In genomic region chr5:148939676-148940075, GRCh38 we compare ENCODE assay signal across 16 cellular contexts.
DNase-seq lines count a peak whose midpoint lies in the region; TF ChIP-seq lines count a peak whose summit lies in the region.
"Had no signal": no experiment of that assay in that cellular context is flagged by ENCODE, and none has a peak within 500 bp of the region (broad histone marks: within the 10 kb centered on the region; RNA-seq: fewer than 3 reads in every experiment).

No MANE protein-coding gene starts in this region.

- no peaks in the 10 kb centered on the region for H4K20me1 ChIP-seq in mammary epithelial cell (ENCODE audit: insufficient read depth, low read length)

- BruUV-seq in mammary epithelial cell (replicated peaks; lab: Mats Ljungman, UMichigan): no TSS peak

- H3K27ac ChIP-seq in mammary epithelial cell (ENCODE audit: insufficient read depth, low read depth, low read length): peak overlapping the region; percentile 81
- no peak overlapping the region for H3K27ac ChIP-seq in CD4-positive, alpha-beta memory T cell (ENCODE audit: low read depth, low read length)
- no peak overlapping the region for H3K27ac ChIP-seq in testis

- no peak overlapping the region for H3K9ac ChIP-seq in mammary epithelial cell (ENCODE audit: insufficient read depth, low read length)

- no peak overlapping the region for H2AFZ ChIP-seq in mammary epithelial cell (ENCODE audit: low read depth, low read length)

- in situ Hi-C loops in mammary epithelial cell (cut with MboI; ENCODE audit: low sequenced_read_pairs in 2 of 2): no loop called here

- H3K4me3 ChIP-seq in AG10803 (ENCODE audit: low read length) (no peak overlapping the region), mammary epithelial cell (replicated peaks in 1 of 3; ENCODE audit: insufficient read depth in 1 of 3, low read depth in 2 of 3, low read length in 3 of 3) (no peak overlapping the region), kidney epithelial cell (ENCODE audit: low read depth, low read length) (no peak overlapping the region), testis (no peak overlapping the region)
- no peak overlapping the region for H3K4me3 ChIP-seq in CD4-positive, alpha-beta memory T cell (ENCODE audit: low read length in 2 of 2)

- H3K36me3 Mint-ChIP-seq in CD4-positive, alpha-beta memory T cell: no peaks in the 10 kb centered on the region
- H3K36me3 Mint-ChIP-seq: activated naive CD8-positive, alpha-beta T cell; immature natural killer cell had no signal

- peaks cover 2 to 6% of the 10 kb centered on the region in 2 donors for H3K27me3 Mint-ChIP-seq in CD4-positive, alpha-beta memory T cell
- H3K27me3 Mint-ChIP-seq: effector memory CD8-positive, alpha-beta T cell had no signal

- no peaks in the 10 kb centered on the region for H3K4me1 Mint-ChIP-seq in CD4-positive, alpha-beta memory T cell
- H3K4me1 Mint-ChIP-seq: activated CD4-positive, alpha-beta T cell treated with anti-CD3 and anti-CD28 coated beads for 36 hours; immature natural killer cell had no signal

- POLR2A ChIA-PET in CD4-positive, alpha-beta memory T cell (lab: Charles Lee; ENCODE audit: partially characterized antibody): no interaction called here

- no peaks in the 10 kb centered on the region for H3K27me3 ChIP-seq in mammary epithelial cell (ENCODE audit: insufficient read depth, low read length)
- no peaks in the 10 kb centered on the region for H3K27me3 ChIP-seq in kidney epithelial cell (ENCODE audit: control insufficient read depth, insufficient read depth, low read length)
- no peaks in the 10 kb centered on the region for H3K27me3 ChIP-seq in CD4-positive, alpha-beta memory T cell (ENCODE audit: insufficient read depth, low read length)
- H3K27me3 ChIP-seq in testis: no peaks in the 10 kb centered on the region

- H3K9me3 ChIP-seq in mammary epithelial cell (replicated peaks; ENCODE audit: insufficient read depth, low read length): no peaks in the 10 kb centered on the region
- no peaks in the 10 kb centered on the region for H3K9me3 ChIP-seq in CD4-positive, alpha-beta memory T cell (ENCODE audit: control insufficient read depth in 1 of 2, low read length in 2 of 2)
- H3K9me3 ChIP-seq in testis: no peaks in the 10 kb centered on the region

- peak; percentile 21 for DNase-seq in AG10803 (ENCODE audit: low read depth)
- DNase-seq in HT1080 (ENCODE audit: low read depth): peak; percentile 84
- peak; percentile 58 for DNase-seq in mammary epithelial cell
- peak; percentile 18 for DNase-seq in kidney epithelial cell (ENCODE audit: low read depth)
- DNase-seq in CD4-positive, alpha-beta memory T cell: no peak
- no peak for DNase-seq in effector CD8-positive, alpha-beta T cell (lab: John Stamatoyannopoulos, UW)
- no peak for DNase-seq in testis
- DNase-seq in activated naive CD4-positive, alpha-beta T cell treated with Interleukin-2 at 50 U/mL for 16 hours: no peak
- DNase-seq: activated CD4-positive, alpha-beta T cell treated with anti-CD3 and anti-CD28 coated beads for 36 hours; activated T-cell treated with anti-CD3 and anti-CD28 coated beads for 4 hours; AML-193; central memory CD4-positive, alpha-beta T cell; effector memory CD8-positive, alpha-beta T cell; immature natural killer cell; NCI-H774 had no signal

- peaks cover 39% of the 10 kb centered on the region for H3K4me1 ChIP-seq in mammary epithelial cell (ENCODE audit: insufficient read depth, low read length)
- no peaks in the 10 kb centered on the region for H3K4me1 ChIP-seq in CD4-positive, alpha-beta memory T cell (ENCODE audit: insufficient read depth, low read length)
- H3K4me1 ChIP-seq in testis: no peaks in the 10 kb centered on the region

- 78% methylated on average over 1 of the region's 1 CpG for WGBS in mammary epithelial cell (ENCODE audit: low coverage, missing lambda C conversion rate)
- WGBS in testis, 2 donors: 91 to 96% methylated on average over 1 of the region's 1 CpG

- intact Hi-C loops in mammary epithelial cell (cut with micrococcal nuclease) (loop anchor here (2.0 kb wide), 1 partner anchor 27 kb away; no protein-coding TSS in a partner anchor), testis (cut with DNase I; ENCODE audit: low total_unique reads) (no loop called here)
- intact Hi-C loops in CD4-positive, alpha-beta memory T cell (cut with micrococcal nuclease): no loop called here

- TF ChIP-seq POLR2A in testis (IDR thresholded peaks at IDR 0.05): no peak

- H3K36me3 ChIP-seq in mammary epithelial cell (ENCODE audit: insufficient read depth, low read length): no peaks in the 10 kb centered on the region
- H3K36me3 ChIP-seq in kidney epithelial cell (ENCODE audit: control insufficient read depth, insufficient read depth, low read length): no peaks in the 10 kb centered on the region
- no peaks in the 10 kb centered on the region for H3K36me3 ChIP-seq in CD4-positive, alpha-beta memory T cell (ENCODE audit: insufficient read depth, low read length)
- no peaks in the 10 kb centered on the region for H3K36me3 ChIP-seq in testis (ENCODE audit: low read depth, missing control alignments)

- no peaks in the 10 kb centered on the region for H3K79me2 ChIP-seq in mammary epithelial cell (ENCODE audit: insufficient read depth, low read length)

- no peak overlapping the region for H3K27ac Mint-ChIP-seq in CD4-positive, alpha-beta memory T cell
- H3K27ac Mint-ChIP-seq: activated CD4-positive, alpha-beta T cell treated with anti-CD3 and anti-CD28 coated beads for 36 hours; activated naive CD8-positive, alpha-beta T cell; effector memory CD8-positive, alpha-beta T cell had no signal

- TF ChIP-seq CTCF in AG10803 (conservative IDR thresholded peaks at IDR 0.05; ENCODE audit: low read length) (no peak), mammary epithelial cell (conservative IDR thresholded peaks at IDR 0.05 in 1 of 2, IDR thresholded peaks at IDR 0.05 in 1 of 2; ENCODE audit: extremely low read depth in 1 of 2, insufficient read depth in 1 of 2, low read depth in 1 of 2, low read length in 2 of 2) (no peak), kidney epithelial cell (IDR thresholded peaks at IDR 0.05; ENCODE audit: insufficient read depth, low read length, poor library complexity, severe bottlenecking) (no peak), testis (IDR thresholded peaks at IDR 0.05) (no peak)

- H3K4me3 Mint-ChIP-seq in CD4-positive, alpha-beta memory T cell: no peak overlapping the region
- H3K4me3 Mint-ChIP-seq: activated CD4-positive, alpha-beta T cell treated with anti-CD3 and anti-CD28 coated beads for 36 hours; activated naive CD8-positive, alpha-beta T cell; effector memory CD8-positive, alpha-beta T cell; immature natural killer cell had no signal

- H3K9me3 Mint-ChIP-seq in CD4-positive, alpha-beta memory T cell: no peaks in the 10 kb centered on the region
- H3K9me3 Mint-ChIP-seq: effector memory CD8-positive, alpha-beta T cell; immature natural killer cell had no signal

- dilution Hi-C loops in mammary epithelial cell (cut with HindIII; ENCODE audit: low sequenced_read_pairs): no loop called here

- CTCF ChIA-PET in mammary epithelial cell (lab: Charles Lee; ENCODE audit: low non-redundant PET): no interaction called here
- CTCF ChIA-PET in CD4-positive, alpha-beta memory T cell (lab: Charles Lee; ENCODE audit: partially characterized antibody): interaction anchor here (1.7 kb wide), 1 partner anchor 12 kb away, joined by 4 read pairs; no protein-coding TSS in a partner anchor

- no peak overlapping the region for H3K4me2 ChIP-seq in mammary epithelial cell (ENCODE audit: insufficient read depth, low read depth, low read length)

Comparison
In these comparisons a context has a peak if more than half of its experiments do, and no peak if none do; other contexts are left out.
1. DNase-seq: peak in AG10803 (single experiment), HT1080 (single experiment), mammary epithelial cell (single experiment) and kidney epithelial cell (single experiment); none in CD4-positive, alpha-beta memory T cell (0 of 5), effector CD8-positive, alpha-beta T cell (single experiment), testis (single experiment) and activated naive CD4-positive, alpha-beta T cell treated with Interleukin-2 at 50 U/mL for 16 hours (single experiment).